Comparison of ENCODE assay signal across 8 cellular contexts in genomic region chr17:75897076-75898019, GRCh38. TPM values are rescaled to one million over a fixed set of nuclear protein-coding genes. Genes with fewer than 3 reads are reported as not detected.
DNase-seq lines count a peak whose midpoint lies in the region; ATAC-seq and TF ChIP-seq lines count a peak whose summit lies in the region.

No MANE protein-coding gene starts in this region.

- H3K4me1 Mint-ChIP-seq in activated B cell treated with CpG ODN at 0.5 μM for 24 hours: peaks cover 27% of the 10 kb centered on the region
- peaks cover 29% of the 10 kb centered on the region for H3K4me1 Mint-ChIP-seq in stimulated activated effector memory CD8-positive, alpha-beta T cell treated with anti-CD3 and anti-CD28 coated beads, Interleukin-12 subunit alpha, Interleukin-12 subunit beta, amount 100 ng/mL, for 72 hours

- no peak for TF ChIP-seq RAD21 in HCT116 (IDR thresholded peaks at IDR 0.05; ENCODE audit: low read depth)

- ATAC-seq in HCT116 (no peak), activated B cell treated with CpG ODN at 0.5 μM for 24 hours (ENCODE audit: low read depth) (no peak), HG03442 (IDR thresholded peaks at IDR 0.05; ENCODE audit: unreplicated experiment) (no peak)
- ATAC-seq in stimulated activated effector memory CD8-positive, alpha-beta T cell treated with anti-CD3 and anti-CD28 coated beads, Interleukin-12 subunit alpha, Interleukin-12 subunit beta, amount 100 ng/mL, for 72 hours: no peak

- H3K4me3 ChIP-seq in HCT116 (replicated peaks in 1 of 2; ENCODE audit: low read depth in 1 of 2, low read length in 2 of 2): peak overlapping the region; percentile 64 to 72
- peak overlapping the region; percentile 4 for H3K4me3 ChIP-seq in iPS-11a (ENCODE audit: low read depth, low read length)

- CTCF ChIA-PET in HCT116 (lab: Charles Lee): interaction anchor here (0.7 to 2.3 kb wide), 4 partner anchors 18 to 106 kb away, joined by 3 to 8 read pairs (median 4); partner anchors contain the start of genes TRIM47 and WBP2
- CTCF ChIA-PET in activated B cell treated with CpG ODN at 0.5 μM for 24 hours (lab: Charles Lee): interaction anchor here (0.7 to 2.1 kb wide), 13 partner anchors 8 to 144 kb away, joined by 3 to 12 read pairs (median 4); partner anchors contain the start of genes MRPL38 and WBP2

- no peak for TF ChIP-seq POLR2A in HCT116 (IDR thresholded peaks at IDR 0.05; ENCODE audit: borderline replicate concordance, extremely low read depth, insufficient read depth, insufficient read length)

- RAD21 ChIA-PET in HCT116 (lab: Charles Lee; ENCODE audit: low non-redundant PET in 1 of 2, low total read pairs in 2 of 2, uncharacterized antibody in 2 of 2, unreplicated experiment in 2 of 2): interaction anchor here in 1 of 2 experiments (0.7 to 1.0 kb wide), 2 partner anchors 19 to 180 kb away, joined by 4 to 6 read pairs; partner anchors contain the start of gene TRIM47

- POLR2A ChIA-PET in HCT116 (lab: Charles Lee) (interaction anchor here (1.0 to 5.1 kb wide), 9 partner anchors 15 to 132 kb away, joined by 3 to 22 read pairs (median 4); partner anchors contain the start of genes TRIM47 and WBP2), activated B cell treated with CpG ODN at 0.5 μM for 24 hours (lab: Charles Lee) (interaction anchor here (0.7 to 3.7 kb wide), 19 partner anchors 8 to 830 kb away, joined by 3 to 53 read pairs (median 7); partner anchors contain the start of genes GALK1, GGA3, JMJD6 and METTL23)

- H4K20me1 ChIP-seq in HCT116 (ENCODE audit: insufficient read depth): no peaks in the 10 kb centered on the region

- peak overlapping the region; percentile 41 for H3K27ac Mint-ChIP-seq in activated B cell treated with CpG ODN at 0.5 μM for 24 hours
- H3K27ac Mint-ChIP-seq in stimulated activated effector memory CD8-positive, alpha-beta T cell treated with anti-CD3 and anti-CD28 coated beads, Interleukin-12 subunit alpha, Interleukin-12 subunit beta, amount 100 ng/mL, for 72 hours: peak overlapping the region; percentile 70

- peak overlapping the region; percentile 100 for H3K27ac ChIP-seq in HCT116 (ENCODE audit: low read depth, low read length)

- no peaks in the 10 kb centered on the region for H3K27me3 ChIP-seq in HCT116 (ENCODE audit: insufficient read depth, low read length)

- H3K9me3 ChIP-seq in HCT116 (ENCODE audit: control insufficient read depth in 1 of 2, insufficient read depth in 1 of 2, low read depth in 1 of 2, low read length in 2 of 2): no peaks in the 10 kb centered on the region

- H3K79me2 ChIP-seq in HCT116 (ENCODE audit: insufficient read depth, low read length): peaks cover 34% of the 10 kb centered on the region; the same call in 1 of the 2 replicates

- no peaks in the 10 kb centered on the region for H3K9me2 ChIP-seq in HCT116 (ENCODE audit: insufficient read depth)

- no peaks in the 10 kb centered on the region for H3K9me3 Mint-ChIP-seq in activated B cell treated with CpG ODN at 0.5 μM for 24 hours
- H3K9me3 Mint-ChIP-seq in stimulated activated effector memory CD8-positive, alpha-beta T cell treated with anti-CD3 and anti-CD28 coated beads, Interleukin-12 subunit alpha, Interleukin-12 subunit beta, amount 100 ng/mL, for 72 hours: no peaks in the 10 kb centered on the region

- BruUV-seq in HCT116 (replicated peaks; lab: Mats Ljungman, UMichigan): TSS peak; percentile 78

- peaks cover 13 to 26% of the 10 kb centered on the region in 2 experiments for H3K4me1 ChIP-seq in HCT116 (ENCODE audit: control insufficient read depth in 1 of 2, insufficient read depth in 2 of 2, low read length in 2 of 2)

- peaks cover 38% of the 10 kb centered on the region for H3K36me3 Mint-ChIP-seq in activated B cell treated with CpG ODN at 0.5 μM for 24 hours (ENCODE audit: low read depth)
- peaks cover 56% of the 10 kb centered on the region for H3K36me3 Mint-ChIP-seq in stimulated activated effector memory CD8-positive, alpha-beta T cell treated with anti-CD3 and anti-CD28 coated beads, Interleukin-12 subunit alpha, Interleukin-12 subunit beta, amount 100 ng/mL, for 72 hours

- H2AFZ ChIP-seq in HCT116 (ENCODE audit: low read depth, low read length, poor library complexity, severe bottlenecking): no peak overlapping the region

- peak overlapping the region; percentile 84 for H3K9ac ChIP-seq in HCT116 (ENCODE audit: low read length)

- H3K4me2 ChIP-seq in HCT116 (ENCODE audit: low read length): peak overlapping the region; percentile 95

- TF ChIP-seq CTCF in HCT116 (IDR thresholded peaks at IDR 0.05 in 2 of 3, conservative IDR thresholded peaks at IDR 0.05 in 1 of 3; ENCODE audit: borderline replicate concordance in 1 of 3, insufficient read depth in 1 of 3, low read depth in 2 of 3, low read length in 2 of 3) (no peak), activated B cell treated with CpG ODN at 0.5 μM for 24 hours (IDR thresholded peaks at IDR 0.05) (no peak), GM20000 (IDR thresholded peaks at IDR 0.05; ENCODE audit: extremely low read depth, missing control alignments) (no peak)

- H3K36me3 ChIP-seq in HCT116 (ENCODE audit: control insufficient read depth in 1 of 2, insufficient read depth in 2 of 2, low read length in 2 of 2): peaks cover 24 to 38% of the 10 kb centered on the region in 2 experiments

- no peaks in the 10 kb centered on the region for H3K27me3 Mint-ChIP-seq in activated B cell treated with CpG ODN at 0.5 μM for 24 hours

- intact Hi-C loops in HCT116 (cut with micrococcal nuclease) (no loop called here), activated B cell treated with CpG ODN at 0.5 μM for 24 hours (cut with micrococcal nuclease) (loop anchor here (2.0 kb wide), 1 partner anchor 119 kb away; a partner anchor contains a TSS), head of caudate nucleus (cut with DNase I) (loop anchor here (5.0 to 10.0 kb wide), 2 partner anchors 40 to 113 kb away; partner anchors contain the start of genes UNK and WBP2)

- H3K4me3 Mint-ChIP-seq in activated B cell treated with CpG ODN at 0.5 μM for 24 hours: peak overlapping the region; percentile 76
- peak overlapping the region; percentile 86 for H3K4me3 Mint-ChIP-seq in stimulated activated effector memory CD8-positive, alpha-beta T cell treated with anti-CD3 and anti-CD28 coated beads, Interleukin-12 subunit alpha, Interleukin-12 subunit beta, amount 100 ng/mL, for 72 hours

- DNase-seq in HCT116 (ENCODE audit: low read depth, low spot score): no peak
- no peak for DNase-seq in activated B cell treated with CpG ODN at 0.5 μM for 24 hours
- no peak for DNase-seq in stimulated activated effector memory CD8-positive, alpha-beta T cell treated with anti-CD3 and anti-CD28 coated beads, Interleukin-12 subunit alpha, Interleukin-12 subunit beta, amount 100 ng/mL, for 72 hours (ENCODE audit: low spot score in 2 of 2)
- DNase-seq in SKM-1 (lab: John Stamatoyannopoulos, UW; ENCODE audit: unreplicated experiment): no peak
- no peak for DNase-seq in GM20000 (ENCODE audit: low spot score)
- no peak for DNase-seq in head of caudate nucleus

TF ChIP-seq in HCT116, 20 proteins besides CTCF, POLR2A, EP300 and RAD21:
- TF ChIP-seq POLR2AphosphoS5 (IDR thresholded peaks at IDR 0.05; ENCODE audit: low read depth, low read length) (peak; percentile 4; the same call in 1 of the 2 replicates), YY1 (IDR thresholded peaks at IDR 0.05; ENCODE audit: extremely low read depth, insufficient replicate concordance, low read depth, low read length) (no peak)

RNA-seq across cellular contexts. Expression of gene TRIM65, which starts 0.6 kb away (rescaled TPM):
- total RNA-seq in HCT116 (2021; ENCODE audit: unreplicated experiment) (53.0 TPM), activated B cell treated with CpG ODN at 0.5 μM for 24 hours (20.0 and 22.4 TPM in 2 replicates)
- 26.3 and 29.9 TPM in 2 replicates for polyA plus RNA-seq in HCT116 (2012)

RNA-seq across cellular contexts. Expression of gene MRPL38, which starts 7.3 kb away (rescaled TPM):
- total RNA-seq in HCT116 (2021; ENCODE audit: unreplicated experiment): 219 TPM
- polyA plus RNA-seq in HCT116 (2012): 114 and 130 TPM in 2 replicates
- 132 and 137 TPM in 2 replicates for total RNA-seq in activated B cell treated with CpG ODN at 0.5 μM for 24 hours

RNA-seq across cellular contexts. Expression of gene TRIM47, which starts 19.0 kb away (rescaled TPM):
- total RNA-seq in HCT116 (2021; ENCODE audit: unreplicated experiment): 86.7 TPM
- 49.9 and 67.2 TPM in 2 replicates for polyA plus RNA-seq in HCT116 (2012)
- 3.1 and 3.5 TPM in 2 replicates for total RNA-seq in activated B cell treated with CpG ODN at 0.5 μM for 24 hours

RNA-seq across cellular contexts. Expression of gene WBP2, which starts 42.2 kb away (rescaled TPM):
- total RNA-seq in HCT116 (2021; ENCODE audit: unreplicated experiment) (132 TPM), activated B cell treated with CpG ODN at 0.5 μM for 24 hours (66.0 and 68.7 TPM in 2 replicates)
- polyA plus RNA-seq in HCT116 (2012): 184 and 186 TPM in 2 replicates

RNA-seq across cellular contexts. Expression of gene FBF1, which starts 43.5 kb away (rescaled TPM):
- total RNA-seq in HCT116 (2021; ENCODE audit: unreplicated experiment) (22.8 TPM), activated B cell treated with CpG ODN at 0.5 μM for 24 hours (13.2 and 15.1 TPM in 2 replicates)
- polyA plus RNA-seq in HCT116 (2012): 10.1 and 10.6 TPM in 2 replicates

Comparison
In these comparisons a context has a peak if more than half of its experiments do, and no peak if none do; other contexts are left out.
1. RNA of gene TRIM47, which starts 19.0 kb away (total RNA-seq): 86.7 TPM in HCT116 (single experiment); 3.1 to 3.5 TPM in activated B cell treated with CpG ODN at 0.5 μM for 24 hours; every median in the first group is over 10 times any median in the second.